8 cellular contexts compared by ENCODE assay signal in the genomic region with DNA sequence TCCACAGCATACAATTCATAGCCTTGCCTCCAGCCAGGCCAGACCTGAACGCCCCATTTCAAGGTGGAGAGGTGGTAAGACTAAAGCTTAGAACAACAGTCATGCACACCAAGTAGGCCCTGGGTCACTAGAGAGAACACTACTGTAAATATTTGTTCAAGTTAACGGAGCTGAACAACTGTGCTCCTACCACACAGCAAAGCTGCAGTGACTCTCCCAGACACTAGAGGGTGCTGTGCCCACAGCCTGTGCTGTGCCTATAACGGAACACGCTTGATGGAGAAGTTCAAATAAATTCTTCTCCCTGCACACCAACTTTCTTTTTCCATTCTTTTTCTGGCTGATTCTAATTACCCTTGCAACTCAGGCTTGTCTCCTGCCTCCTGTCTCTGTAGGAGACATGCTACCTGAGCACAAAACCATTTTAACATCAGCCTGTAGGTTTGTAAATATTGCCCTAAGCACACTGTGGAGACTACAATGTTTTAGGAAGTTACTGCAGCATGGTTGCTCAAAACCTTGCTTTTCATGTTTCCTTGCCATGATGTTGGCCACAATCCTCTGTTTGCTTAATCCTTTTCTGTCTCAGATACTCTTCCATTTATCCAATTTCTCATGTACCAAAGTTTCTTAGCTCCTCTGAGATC.
A peak's percentile ranks its signal among the peaks of the same experiment; 100 is the strongest.
DNase-seq lines count a peak whose midpoint lies in the region; ATAC-seq and TF ChIP-seq lines count a peak whose summit lies in the region.
"Not testable (repeated sequence)": the region's sequence is repeated elsewhere in the genome, so short reads cannot be mapped to it uniquely, and the experiment has no call there.

No MANE protein-coding gene starts in this region.

- not testable (repeated sequence) for H3K27ac ChIP-seq in mammary epithelial cell (ENCODE audit: insufficient read depth, low read depth, low read length)

- DNase-seq in AG09309 (ENCODE audit: low read depth), result not testable (repeated sequence)
- DNase-seq in NCI-H526 treated with DMSO at 0.1 percent for 48 hours (lab: John Stamatoyannopoulos, UW) (peak; percentile 64), mammary epithelial cell (peak; percentile 22), kidney glomerular epithelial cell (lab: John Stamatoyannopoulos, UW) (peak; percentile 79)
- DNase-seq in activated CD4-positive, alpha-beta T cell treated with anti-CD3 and anti-CD28 coated beads for 1 hour, result peak; percentile 43
- DNase-seq in stimulated activated CD4-positive, alpha-beta T cell treated with anti-CD3 and anti-CD28 coated beads, Interleukin-2, amount 100 ng/mL, for 4 hours (ENCODE audit: low read depth), result peak; percentile 46

- not testable (repeated sequence) for H3K79me2 ChIP-seq in mammary epithelial cell (ENCODE audit: insufficient read depth, low read length)

- H3K27me3 ChIP-seq in mammary epithelial cell (ENCODE audit: insufficient read depth, low read length), result not testable (repeated sequence)

- peak; percentile 91 for TF ChIP-seq CTCF in AG09309 (IDR thresholded peaks at IDR 0.05; ENCODE audit: control insufficient read depth, insufficient read depth, low read depth, low read length, missing control alignments)
- TF ChIP-seq CTCF in mammary epithelial cell (conservative IDR thresholded peaks at IDR 0.05 in 1 of 2, IDR thresholded peaks at IDR 0.05 in 1 of 2; ENCODE audit: extremely low read depth in 1 of 2, insufficient read depth in 1 of 2, low read depth in 1 of 2, low read length in 2 of 2), result peak; percentile 93 to 97

- H3K36me3 ChIP-seq in mammary epithelial cell (ENCODE audit: insufficient read depth, low read length), result not testable (repeated sequence)

- dilution Hi-C loops in mammary epithelial cell (cut with HindIII; ENCODE audit: low sequenced_read_pairs), result not testable (repeated sequence)

- H3K4me3 ChIP-seq in AG09309 (ENCODE audit: control insufficient read depth, low read depth, low read length); mammary epithelial cell (replicated peaks in 1 of 3; ENCODE audit: insufficient read depth in 1 of 3, low read depth in 2 of 3, low read length in 3 of 3): not testable (repeated sequence)

- H2AFZ ChIP-seq in mammary epithelial cell (ENCODE audit: low read depth, low read length), result not testable (repeated sequence)

- H3K9ac ChIP-seq in mammary epithelial cell (ENCODE audit: insufficient read depth, low read length), result not testable (repeated sequence)

- CTCF ChIA-PET in mammary epithelial cell (lab: Charles Lee; ENCODE audit: low non-redundant PET), result not testable (repeated sequence)

- not testable (repeated sequence) for BruUV-seq in mammary epithelial cell (replicated peaks; lab: Mats Ljungman, UMichigan)

- in situ Hi-C loops in mammary epithelial cell (cut with MboI; ENCODE audit: low sequenced_read_pairs in 2 of 2), result loop anchor here in 1 of 2 donors (10.0 kb wide), 1 partner anchor 71 kb away; no protein-coding TSS in a partner anchor

- ATAC-seq in GM18520 (IDR thresholded peaks at IDR 0.05; ENCODE audit: unreplicated experiment) (peak; percentile 67), HG03460 (IDR thresholded peaks at IDR 0.05; ENCODE audit: unreplicated experiment) (peak; percentile 68)

- not testable (repeated sequence) for H3K9me3 ChIP-seq in mammary epithelial cell (replicated peaks; ENCODE audit: insufficient read depth, low read length)

- intact Hi-C loops in mammary epithelial cell (cut with micrococcal nuclease), result loop anchor here (1.0 to 2.0 kb wide), 2 partner anchors 70 to 183 kb away; no protein-coding TSS in a partner anchor

- not testable (repeated sequence) for H4K20me1 ChIP-seq in mammary epithelial cell (ENCODE audit: insufficient read depth, low read length)

- WGBS in mammary epithelial cell (ENCODE audit: low coverage, missing lambda C conversion rate), result 0% methylated on average over 1 of the region's 4 CpGs

- H3K4me2 ChIP-seq in mammary epithelial cell (ENCODE audit: insufficient read depth, low read depth, low read length), result not testable (repeated sequence)

- H3K4me1 ChIP-seq in mammary epithelial cell (ENCODE audit: insufficient read depth, low read length), result not testable (repeated sequence)
